13 cellular contexts compared by ENCODE assay signal in genomic region chr14:73567365-73567764, GRCh38. TPM values are rescaled to one million over a fixed set of nuclear protein-coding genes. Genes with fewer than 3 reads are reported as not detected.
DNase-seq lines count a peak whose midpoint lies in the region; ATAC-seq, FAIRE-seq and TF ChIP-seq lines count a peak whose summit lies in the region.
"Had no signal": no experiment of that assay in that cellular context is flagged by ENCODE, and none has a peak within 500 bp of the region (broad histone marks: within the 10 kb centered on the region; RNA-seq: fewer than 3 reads in every experiment).

No MANE protein-coding gene starts in this region.

- intact Hi-C loops in activated CD4-positive, alpha-beta T cell treated with anti-CD3 and anti-CD28 coated beads, Interleukin-2, amount 10 ng/mL, durations not matched to agents 24 days and 14 days (cut with micrococcal nuclease) = loop anchor here (10.0 kb wide), 1 partner anchor 47 kb away; the partner anchor contains the start of gene ACOT6

- no peaks in the 10 kb centered on the region for H3K9me3 Mint-ChIP-seq in activated CD4-positive, alpha-beta T cell treated with anti-CD3 and anti-CD28 coated beads, Interleukin-2, amount 10 ng/mL, durations not matched to agents 24 days and 14 days
- H3K9me3 Mint-ChIP-seq in activated naive CD4-positive, alpha-beta T cell treated with anti-CD3 and anti-CD28 coated beads, Interleukin-2, amount 50 U/mL, for 72 hours = peaks cover 4 to 5% of the 10 kb centered on the region in 2 donors
- peaks cover 7 to 8% of the 10 kb centered on the region in 2 donors for H3K9me3 Mint-ChIP-seq in stimulated activated naive CD8-positive, alpha-beta T cell treated with anti-CD3 and anti-CD28 coated beads, Interleukin-15, amount 100 ng/mL, for 72 hours

- H3K4me2 ChIP-seq in keratinocyte (ENCODE audit: control insufficient read depth, extremely low read depth, insufficient read depth, low read depth, low read length) = peak overlapping the region; percentile 89

- peak overlapping the region; percentile 93 for H3K4me3 Mint-ChIP-seq in activated CD4-positive, alpha-beta T cell treated with anti-CD3 and anti-CD28 coated beads, Interleukin-2, amount 10 ng/mL, durations not matched to agents 24 days and 14 days
- H3K4me3 Mint-ChIP-seq in stimulated activated naive CD8-positive, alpha-beta T cell treated with anti-CD3 and anti-CD28 coated beads, Interleukin-15, amount 100 ng/mL, for 72 hours = peak overlapping the region; percentile 93 to 95

- no peak for TF ChIP-seq CTCF in keratinocyte (optimal IDR thresholded peaks at IDR 0.05 in 1 of 3, IDR thresholded peaks at IDR 0.05 in 1 of 3, conservative IDR thresholded peaks at IDR 0.05 in 1 of 3; ENCODE audit: extremely low read depth in 1 of 3, insufficient read depth in 2 of 3, low read length in 3 of 3)

- FAIRE-seq in keratinocyte (lab: Jason Lieb, UNC) (no peak), GM12891 (lab: Jason Lieb, UNC) (no peak)

- peaks cover 16% of the 10 kb centered on the region for H3K36me3 Mint-ChIP-seq in activated CD4-positive, alpha-beta T cell treated with anti-CD3 and anti-CD28 coated beads, Interleukin-2, amount 10 ng/mL, durations not matched to agents 24 days and 14 days (ENCODE audit: low read depth)
- H3K36me3 Mint-ChIP-seq in activated naive CD4-positive, alpha-beta T cell treated with anti-CD3 and anti-CD28 coated beads, Interleukin-2, amount 50 U/mL, for 72 hours = peaks cover 33 to 41% of the 10 kb centered on the region in 2 donors

- DNase-seq in activated CD4-positive, alpha-beta T cell treated with anti-CD3 and anti-CD28 coated beads, Interleukin-2, amount 10 ng/mL, durations not matched to agents 24 days and 14 days = peak; percentile 52
- DNase-seq in activated CD4-positive, alpha-beta T cell treated with anti-CD3 and anti-CD28 coated beads, Interleukin-2, amount 50 U/mL, for 48 hours = no peak
- DNase-seq in activated naive CD4-positive, alpha-beta T cell treated with anti-CD3 and anti-CD28 coated beads, Interleukin-2, amount 50 U/mL, for 72 hours (ENCODE audit: low spot score in 2 of 2) = no peak
- DNase-seq in keratinocyte (ENCODE audit: low read depth, low spot score) (no peak), GM12891 (ENCODE audit: insufficient read length, low spot score) (no peak), NCI-H2029 treated with DMSO at 0.1 percent for 48 hours (lab: John Stamatoyannopoulos, UW) (no peak)
- no peak for DNase-seq in stimulated activated naive CD8-positive, alpha-beta T cell treated with anti-CD3 and anti-CD28 coated beads, Interleukin-15, amount 100 ng/mL, for 72 hours
- DNase-seq: kidney glomerular epithelial cell had no signal

- peaks cover 0 to 7% of the 10 kb centered on the region in 2 experiments for H3K36me3 ChIP-seq in keratinocyte (ENCODE audit: control insufficient read depth in 2 of 2, extremely low read depth in 1 of 2, insufficient read depth in 2 of 2, low read length in 2 of 2)

- ATAC-seq in activated naive CD4-positive, alpha-beta T cell treated with anti-CD3 and anti-CD28 coated beads, Interleukin-2, amount 50 U/mL, for 72 hours = no peak
- no peak for ATAC-seq in stimulated activated naive CD8-positive, alpha-beta T cell treated with anti-CD3 and anti-CD28 coated beads, Interleukin-15, amount 100 ng/mL, for 72 hours
- no peak for ATAC-seq in HG03135 (IDR thresholded peaks at IDR 0.05; ENCODE audit: unreplicated experiment)

- H3K9ac ChIP-seq in keratinocyte (ENCODE audit: control insufficient read depth, extremely low read depth, insufficient read depth, low read length) = no peak overlapping the region

- H3K27ac Mint-ChIP-seq in activated CD4-positive, alpha-beta T cell treated with anti-CD3 and anti-CD28 coated beads, Interleukin-2, amount 10 ng/mL, durations not matched to agents 24 days and 14 days = no peak overlapping the region
- peak overlapping the region; percentile 36 to 96 for H3K27ac Mint-ChIP-seq in activated naive CD4-positive, alpha-beta T cell treated with anti-CD3 and anti-CD28 coated beads, Interleukin-2, amount 50 U/mL, for 72 hours
- H3K27ac Mint-ChIP-seq in stimulated activated naive CD8-positive, alpha-beta T cell treated with anti-CD3 and anti-CD28 coated beads, Interleukin-15, amount 100 ng/mL, for 72 hours = no peak overlapping the region

- dilution Hi-C loops in keratinocyte (cut with MboI; ENCODE audit: extremely low pct_ligation_motif_present, low sequenced_read_pairs) = no loop called here

- H3K9me1 ChIP-seq in keratinocyte (ENCODE audit: control insufficient read depth, extremely low read depth, insufficient read depth, low read length) = no peaks in the 10 kb centered on the region

- no peak for TF ChIP-seq POLR2A in GM12891 (IDR thresholded peaks at IDR 0.05; ENCODE audit: low read depth, low read length)

- H3K79me2 ChIP-seq in keratinocyte (ENCODE audit: control insufficient read depth, insufficient read depth, low read length) = peaks cover 8% of the 10 kb centered on the region

- H4K20me1 ChIP-seq in keratinocyte (ENCODE audit: control insufficient read depth, extremely low read depth, insufficient read depth, low read length) = no peaks in the 10 kb centered on the region

- no peaks in the 10 kb centered on the region for H3K27me3 ChIP-seq in keratinocyte (ENCODE audit: control insufficient read depth, extremely low read depth, insufficient read depth, low read length)

- peaks cover 20% of the 10 kb centered on the region for H3K4me1 ChIP-seq in keratinocyte (ENCODE audit: control insufficient read depth, extremely low read depth, insufficient read depth, low read length)

- peaks cover 31% of the 10 kb centered on the region for H3K4me1 Mint-ChIP-seq in activated CD4-positive, alpha-beta T cell treated with anti-CD3 and anti-CD28 coated beads, Interleukin-2, amount 10 ng/mL, durations not matched to agents 24 days and 14 days
- peaks cover 52% of the 10 kb centered on the region for H3K4me1 Mint-ChIP-seq in stimulated activated naive CD8-positive, alpha-beta T cell treated with anti-CD3 and anti-CD28 coated beads, Interleukin-15, amount 100 ng/mL, for 72 hours

- H2AFZ ChIP-seq in keratinocyte (ENCODE audit: control insufficient read depth, low read length) = no peak overlapping the region

- H3K27me3 Mint-ChIP-seq in activated CD4-positive, alpha-beta T cell treated with anti-CD3 and anti-CD28 coated beads, Interleukin-2, amount 10 ng/mL, durations not matched to agents 24 days and 14 days = no peaks in the 10 kb centered on the region
- no peaks in the 10 kb centered on the region for H3K27me3 Mint-ChIP-seq in stimulated activated naive CD8-positive, alpha-beta T cell treated with anti-CD3 and anti-CD28 coated beads, Interleukin-15, amount 100 ng/mL, for 72 hours

- H3K9me3 ChIP-seq in keratinocyte (ENCODE audit: control insufficient read depth, low read depth, low read length) = no peaks in the 10 kb centered on the region

- no peak overlapping the region for H3K27ac ChIP-seq in keratinocyte (ENCODE audit: control insufficient read depth, insufficient read depth, low read length)
- H3K27ac ChIP-seq: RWPE1 had no signal

- H3K4me3 ChIP-seq in keratinocyte (ENCODE audit: control insufficient read depth in 2 of 3, extremely low read depth in 1 of 3, insufficient read depth in 2 of 3, low read depth in 1 of 3, low read length in 3 of 3) = no peak overlapping the region

RNA-seq across cellular contexts. Expression of gene ACOT2, which starts 1.6 kb away (rescaled TPM):
- 6.2 and 6.4 TPM in 2 replicates for total RNA-seq in activated CD4-positive, alpha-beta T cell treated with anti-CD3 and anti-CD28 coated beads, Interleukin-2, amount 10 ng/mL, durations not matched to agents 24 days and 14 days
- 1 to 10 TPM; 5.3 to 7.9 TPM for total RNA-seq in activated naive CD4-positive, alpha-beta T cell treated with anti-CD3 and anti-CD28 coated beads, Interleukin-2, amount 50 U/mL, for 72 hours
- 5.4 to 7.5 TPM (median 6.9 TPM) in 3 replicates for polyA plus RNA-seq in keratinocyte
- polyA plus RNA-seq in keratinocyte (2011; ENCODE audit: low read depth) = 5.0 TPM
- polyA plus RNA-seq in keratinocyte (2011; cell fraction: cytosol; rRNA removed) = 5.1 and 8.1 TPM in 2 replicates
- 8.8 and 11.9 TPM in 2 replicates for polyA plus RNA-seq in keratinocyte (2011; cell fraction: nucleus; rRNA removed)
- polyA plus RNA-seq in keratinocyte (2012; ENCODE audit: low replicate concordance) = 5.6 and 7.2 TPM in 2 replicates
- polyA minus RNA-seq in keratinocyte = 1.2 to 2.7 TPM (median 1.9 TPM) in 3 replicates
- 4.6 TPM for polyA minus RNA-seq in keratinocyte (2011; cell fraction: cytosol; rRNA and poly(A)+ RNA removed)
- 3.6 and 4.0 TPM in 2 replicates for polyA minus RNA-seq in keratinocyte (2011; cell fraction: nucleus; rRNA and poly(A)+ RNA removed)
- polyA plus RNA-seq in GM12891 (2012; ENCODE audit: low read depth, missing spikeins) = 21.4 TPM

RNA-seq across cellular contexts. Expression of gene HEATR4, which starts 8.6 kb away (rescaled TPM):
- total RNA-seq in activated CD4-positive, alpha-beta T cell treated with anti-CD3 and anti-CD28 coated beads, Interleukin-2, amount 10 ng/mL, durations not matched to agents 24 days and 14 days = not detected in 2 replicates
- total RNA-seq in activated naive CD4-positive, alpha-beta T cell treated with anti-CD3 and anti-CD28 coated beads, Interleukin-2, amount 50 U/mL, for 72 hours = not detected
- polyA plus RNA-seq in keratinocyte = 0.12 to 0.24 TPM (median 0.16 TPM) in 3 replicates
- polyA plus RNA-seq in keratinocyte (2011; ENCODE audit: low read depth) = not detected
- polyA plus RNA-seq in keratinocyte (2011; cell fraction: cytosol; rRNA removed) = 0.05 and 0.06 TPM in 2 replicates
- 0.34 and 0.68 TPM in 2 replicates for polyA plus RNA-seq in keratinocyte (2011; cell fraction: nucleus; rRNA removed)
- polyA plus RNA-seq in keratinocyte (2012; ENCODE audit: low replicate concordance) = 0.10 TPM in 1 of 2 replicates, not detected in the other
- 0.26 to 0.51 TPM (median 0.40 TPM) in 3 replicates for polyA minus RNA-seq in keratinocyte
- polyA minus RNA-seq in keratinocyte (2011; cell fraction: cytosol; rRNA and poly(A)+ RNA removed) = not detected
- polyA minus RNA-seq in keratinocyte (2011; cell fraction: nucleus; rRNA and poly(A)+ RNA removed) = 0.21 and 1.2 TPM in 2 replicates
- 0.12 TPM for polyA plus RNA-seq in GM12891 (2012; ENCODE audit: low read depth, missing spikeins)
- total RNA-seq: A673 had no signal

RNA-seq across cellular contexts. Expression of gene ACOT4, which starts 24.3 kb away (rescaled TPM):
- total RNA-seq in activated CD4-positive, alpha-beta T cell treated with anti-CD3 and anti-CD28 coated beads, Interleukin-2, amount 10 ng/mL, durations not matched to agents 24 days and 14 days = 1.3 and 1.4 TPM in 2 replicates
- 1 to 10 TPM; 1.4 to 3.1 TPM for total RNA-seq in activated naive CD4-positive, alpha-beta T cell treated with anti-CD3 and anti-CD28 coated beads, Interleukin-2, amount 50 U/mL, for 72 hours
- 0.29 to 0.68 TPM (median 0.40 TPM) in 3 replicates for polyA plus RNA-seq in keratinocyte
- polyA plus RNA-seq in keratinocyte (2011; ENCODE audit: low read depth) = not detected
- 0.44 and 0.57 TPM in 2 replicates for polyA plus RNA-seq in keratinocyte (2011; cell fraction: cytosol; rRNA removed)
- polyA plus RNA-seq in keratinocyte (2011; cell fraction: nucleus; rRNA removed) = 0.23 and 0.64 TPM in 2 replicates
- 0.13 and 0.41 TPM in 2 replicates for polyA plus RNA-seq in keratinocyte (2012; ENCODE audit: low replicate concordance)
- polyA minus RNA-seq in keratinocyte = 0.10 to 0.19 TPM in 2 of 3 replicates, not detected in the other
- polyA minus RNA-seq in keratinocyte (2011; cell fraction: cytosol; rRNA and poly(A)+ RNA removed) = 1.3 TPM
- polyA minus RNA-seq in keratinocyte (2011; cell fraction: nucleus; rRNA and poly(A)+ RNA removed) = 0.32 TPM in 1 of 2 replicates, not detected in the other
- 0.35 TPM for polyA plus RNA-seq in GM12891 (2012; ENCODE audit: low read depth, missing spikeins)

RNA-seq across cellular contexts. Expression of gene ACOT1, which starts 30.4 kb away (rescaled TPM):
- 1.5 and 1.6 TPM in 2 replicates for total RNA-seq in activated CD4-positive, alpha-beta T cell treated with anti-CD3 and anti-CD28 coated beads, Interleukin-2, amount 10 ng/mL, durations not matched to agents 24 days and 14 days
- 1 to 10 TPM in 1 of 2 donors, under 1 TPM in 1; 0.96 to 1.3 TPM for total RNA-seq in activated naive CD4-positive, alpha-beta T cell treated with anti-CD3 and anti-CD28 coated beads, Interleukin-2, amount 50 U/mL, for 72 hours
- 5.4 to 8.7 TPM (median 6.1 TPM) in 3 replicates for polyA plus RNA-seq in keratinocyte
- polyA plus RNA-seq in keratinocyte (2011; ENCODE audit: low read depth) = 0.71 TPM
- polyA plus RNA-seq in keratinocyte (2011; cell fraction: cytosol; rRNA removed) = 4.5 and 6.1 TPM in 2 replicates
- 7.7 and 8.9 TPM in 2 replicates for polyA plus RNA-seq in keratinocyte (2011; cell fraction: nucleus; rRNA removed)
- polyA plus RNA-seq in keratinocyte (2012; ENCODE audit: low replicate concordance) = 2.2 and 5.7 TPM in 2 replicates
- polyA minus RNA-seq in keratinocyte = 1.9 to 3.9 TPM (median 2.6 TPM) in 3 replicates
- 5.6 TPM for polyA minus RNA-seq in keratinocyte (2011; cell fraction: cytosol; rRNA and poly(A)+ RNA removed)
- 3.1 and 4.6 TPM in 2 replicates for polyA minus RNA-seq in keratinocyte (2011; cell fraction: nucleus; rRNA and poly(A)+ RNA removed)
- polyA plus RNA-seq in GM12891 (2012; ENCODE audit: low read depth, missing spikeins) = 0.68 TPM

RNA-seq across cellular contexts. Expression of gene ACOT6, which starts 45.0 kb away (rescaled TPM):
- not detected in 2 replicates for total RNA-seq in activated CD4-positive, alpha-beta T cell treated with anti-CD3 and anti-CD28 coated beads, Interleukin-2, amount 10 ng/mL, durations not matched to agents 24 days and 14 days
- total RNA-seq in activated naive CD4-positive, alpha-beta T cell treated with anti-CD3 and anti-CD28 coated beads, Interleukin-2, amount 50 U/mL, for 72 hours = not detected
- not detected in 3 replicates for polyA plus RNA-seq in keratinocyte
- not detected for polyA plus RNA-seq in keratinocyte (2011; ENCODE audit: low read depth)
- not detected in 2 replicates for polyA plus RNA-seq in keratinocyte (2011; cell fraction: cytosol; rRNA removed)
- not detected in 2 replicates for polyA plus RNA-seq in keratinocyte (2011; cell fraction: nucleus; rRNA removed)
- not detected in 2 replicates for polyA plus RNA-seq in keratinocyte (2012; ENCODE audit: low replicate concordance)
- polyA minus RNA-seq in keratinocyte = not detected in 3 replicates
- not detected for polyA minus RNA-seq in keratinocyte (2011; cell fraction: cytosol; rRNA and poly(A)+ RNA removed)
- polyA minus RNA-seq in keratinocyte (2011; cell fraction: nucleus; rRNA and poly(A)+ RNA removed) = not detected in 2 replicates
- not detected for polyA plus RNA-seq in GM12891 (2012; ENCODE audit: low read depth, missing spikeins)
- total RNA-seq: A673, fibroblast of lung, renal cortical epithelial cell had no signal
- polyA plus RNA-seq: fibroblast of lung had no signal

Comparison
In these comparisons a context has a peak if more than half of its experiments do, and no peak if none do; other contexts are left out.
1. H3K27ac Mint-ChIP-seq: peak in activated naive CD4-positive, alpha-beta T cell treated with anti-CD3 and anti-CD28 coated beads, Interleukin-2, amount 50 U/mL, for 72 hours (2 of 2); none in activated CD4-positive, alpha-beta T cell treated with anti-CD3 and anti-CD28 coated beads, Interleukin-2, amount 10 ng/mL, durations not matched to agents 24 days and 14 days (single experiment) and stimulated activated naive CD8-positive, alpha-beta T cell treated with anti-CD3 and anti-CD28 coated beads, Interleukin-15, amount 100 ng/mL, for 72 hours (0 of 2).